Comparison of ENCODE assay signal across 8 cellular contexts in the genomic region with DNA sequence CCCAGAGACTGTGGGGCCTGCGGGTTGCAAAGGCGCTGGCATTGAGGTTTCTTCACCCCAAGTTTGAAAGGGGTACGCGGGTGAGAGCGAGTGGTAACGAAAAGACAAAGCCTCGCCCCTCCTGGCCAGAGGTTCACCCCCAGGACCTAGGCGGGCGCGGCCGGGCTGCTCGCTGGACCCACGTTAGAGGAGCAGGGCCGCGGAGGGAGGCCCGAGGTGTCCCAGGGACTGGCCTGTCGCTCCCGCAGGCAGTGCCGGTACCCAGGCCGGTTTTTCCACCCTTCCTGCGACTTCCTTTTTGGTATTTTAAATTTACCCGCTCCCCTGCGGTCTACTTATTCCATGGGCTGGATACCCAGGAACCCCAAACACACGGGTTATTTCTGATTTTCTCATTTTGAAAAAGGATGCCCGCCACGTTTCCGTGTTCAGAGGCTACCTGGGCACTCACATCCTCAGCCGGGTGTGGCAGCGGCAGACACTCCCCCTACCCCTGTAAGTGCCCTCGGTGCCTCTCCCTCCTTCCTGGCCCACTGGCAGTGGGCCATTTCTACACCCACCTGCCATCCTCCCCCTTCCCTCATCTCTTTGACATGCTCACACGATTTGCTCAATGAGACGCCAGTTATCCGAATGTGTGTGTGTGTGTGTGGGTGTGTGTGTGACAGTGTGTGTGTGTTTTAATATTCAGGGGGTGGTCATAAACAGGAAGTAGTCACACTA. TPM values are rescaled to one million over a fixed set of nuclear protein-coding genes. Genes with fewer than 3 reads are reported as not detected.
DNase-seq lines count a peak whose midpoint lies in the region; ATAC-seq, FAIRE-seq and TF ChIP-seq lines count a peak whose summit lies in the region.

No MANE protein-coding gene starts in this region.

- H3K4me2 ChIP-seq in keratinocyte (ENCODE audit: control insufficient read depth, extremely low read depth, insufficient read depth, low read depth, low read length) = peak overlapping the region; percentile 79

- peak overlapping the region; percentile 27 for H2AFZ ChIP-seq in keratinocyte (ENCODE audit: control insufficient read depth, low read length)

- no peak for TF ChIP-seq EP300 in tibial nerve (IDR thresholded peaks at IDR 0.05)

- dilution Hi-C loops in keratinocyte (cut with MboI; ENCODE audit: extremely low pct_ligation_motif_present, low sequenced_read_pairs) = no loop called here

- CTCF ChIA-PET in activated CD8-positive, alpha-beta memory T cell treated with anti-CD3 and anti-CD28 coated beads, Interleukin-2, amount 10 ng/mL, durations not matched to agents 7 days and 5 days (lab: Charles Lee) = interaction anchor here (0.7 to 1.5 kb wide), 5 partner anchors 12 to 646 kb away, joined by 3 to 7 read pairs (median 3); no protein-coding TSS in a partner anchor

- WGBS in tibial nerve, 2 donors = 17% methylated on average over 33 of the region's 33 CpGs

- no peak for DNase-seq in activated CD8-positive, alpha-beta memory T cell treated with anti-CD3 and anti-CD28 coated beads, Interleukin-2, amount 10 ng/mL, durations not matched to agents 7 days and 5 days
- no peak for DNase-seq in activated CD8-positive, alpha-beta memory T cell treated with anti-CD3 and anti-CD28 coated beads, Interleukin-2, amount 50 U/mL, for 48 hours
- no peak for DNase-seq in adipocyte (ENCODE audit: low read depth)
- no peak for DNase-seq in keratinocyte (ENCODE audit: low read depth, low spot score)
- DNase-seq in tibial nerve (ENCODE audit: low spot score in 2 of 2) = no peak
- DNase-seq in OCI-M2 (lab: John Stamatoyannopoulos, UW; ENCODE audit: unreplicated experiment) = no peak

- no peaks in the 10 kb centered on the region for H3K36me3 Mint-ChIP-seq in activated CD8-positive, alpha-beta memory T cell treated with anti-CD3 and anti-CD28 coated beads, Interleukin-2, amount 10 ng/mL, durations not matched to agents 7 days and 5 days

- ATAC-seq in activated CD8-positive, alpha-beta memory T cell treated with anti-CD3 and anti-CD28 coated beads, Interleukin-2, amount 10 ng/mL, durations not matched to agents 7 days and 5 days = no peak
- ATAC-seq in HG03175 (IDR thresholded peaks at IDR 0.05; ENCODE audit: unreplicated experiment) = no peak
- no peak for ATAC-seq in HG02759 (IDR thresholded peaks at IDR 0.05; ENCODE audit: unreplicated experiment)

- peaks cover 42% of the 10 kb centered on the region for H3K4me1 ChIP-seq in adipocyte (ENCODE audit: control insufficient read depth, insufficient read depth, low read length)
- H3K4me1 ChIP-seq in keratinocyte (ENCODE audit: control insufficient read depth, extremely low read depth, insufficient read depth, low read length) = peaks cover 15% of the 10 kb centered on the region
- H3K4me1 ChIP-seq in tibial nerve = peaks cover 0 to 76% (median 20%) of the 10 kb centered on the region in 4 donors

- FAIRE-seq in keratinocyte (lab: Jason Lieb, UNC) = no peak

- H3K4me1 Mint-ChIP-seq in activated CD8-positive, alpha-beta memory T cell treated with anti-CD3 and anti-CD28 coated beads, Interleukin-2, amount 10 ng/mL, durations not matched to agents 7 days and 5 days = peaks cover 8% of the 10 kb centered on the region

- no peak for TF ChIP-seq CTCF in keratinocyte (optimal IDR thresholded peaks at IDR 0.05 in 1 of 3, IDR thresholded peaks at IDR 0.05 in 1 of 3, conservative IDR thresholded peaks at IDR 0.05 in 1 of 3; ENCODE audit: extremely low read depth in 1 of 3, insufficient read depth in 2 of 3, low read length in 3 of 3)
- TF ChIP-seq CTCF in tibial nerve (IDR thresholded peaks at IDR 0.05) = no peak

- no peaks in the 10 kb centered on the region for H3K9me1 ChIP-seq in keratinocyte (ENCODE audit: control insufficient read depth, extremely low read depth, insufficient read depth, low read length)

- H3K36me3 ChIP-seq in adipocyte (ENCODE audit: control insufficient read depth, insufficient read depth, low read length, severe bottlenecking) (no peaks in the 10 kb centered on the region), keratinocyte (ENCODE audit: control insufficient read depth in 2 of 2, extremely low read depth in 1 of 2, insufficient read depth in 2 of 2, low read length in 2 of 2) (no peaks in the 10 kb centered on the region), tibial nerve (no peaks in the 10 kb centered on the region)

- no peaks in the 10 kb centered on the region for H3K9me3 ChIP-seq in adipocyte (ENCODE audit: control insufficient read depth, low read length)
- H3K9me3 ChIP-seq in keratinocyte (ENCODE audit: control insufficient read depth, low read depth, low read length) = no peaks in the 10 kb centered on the region
- H3K9me3 ChIP-seq in tibial nerve = no peaks in the 10 kb centered on the region

- TF ChIP-seq POLR2A in tibial nerve (IDR thresholded peaks at IDR 0.05) = no peak

- H3K27me3 ChIP-seq in adipocyte (replicated peaks; ENCODE audit: control insufficient read depth, insufficient read depth, low read length) (peaks cover 3% of the 10 kb centered on the region), keratinocyte (ENCODE audit: control insufficient read depth, extremely low read depth, insufficient read depth, low read length) (peaks cover 33% of the 10 kb centered on the region), tibial nerve (peaks cover 0 to 88% of the 10 kb centered on the region in 2 donors)

- H3K27me3 Mint-ChIP-seq in activated CD8-positive, alpha-beta memory T cell treated with anti-CD3 and anti-CD28 coated beads, Interleukin-2, amount 10 ng/mL, durations not matched to agents 7 days and 5 days = peaks cover 72% of the 10 kb centered on the region

- peak overlapping the region; percentile 10 for H3K27ac ChIP-seq in keratinocyte (ENCODE audit: control insufficient read depth, insufficient read depth, low read length)
- peak overlapping the region; percentile 8 to 92 (median 75) for H3K27ac ChIP-seq in tibial nerve

- no peak overlapping the region for H3K27ac Mint-ChIP-seq in activated CD8-positive, alpha-beta memory T cell treated with anti-CD3 and anti-CD28 coated beads, Interleukin-2, amount 10 ng/mL, durations not matched to agents 7 days and 5 days

- H4K20me1 ChIP-seq in keratinocyte (ENCODE audit: control insufficient read depth, extremely low read depth, insufficient read depth, low read length) = no peaks in the 10 kb centered on the region

- no peaks in the 10 kb centered on the region for H3K9me3 Mint-ChIP-seq in activated CD8-positive, alpha-beta memory T cell treated with anti-CD3 and anti-CD28 coated beads, Interleukin-2, amount 10 ng/mL, durations not matched to agents 7 days and 5 days (ENCODE audit: low read depth)

- H3K4me3 Mint-ChIP-seq in activated CD8-positive, alpha-beta memory T cell treated with anti-CD3 and anti-CD28 coated beads, Interleukin-2, amount 10 ng/mL, durations not matched to agents 7 days and 5 days = peak overlapping the region; percentile 49

- peak overlapping the region; percentile 87 for H3K9ac ChIP-seq in adipocyte (ENCODE audit: low read length)
- peak overlapping the region; percentile 36 for H3K9ac ChIP-seq in keratinocyte (ENCODE audit: control insufficient read depth, extremely low read depth, insufficient read depth, low read length)

- H3K79me2 ChIP-seq in keratinocyte (ENCODE audit: control insufficient read depth, insufficient read depth, low read length) = no peaks in the 10 kb centered on the region

- H3K4me3 ChIP-seq in adipocyte (ENCODE audit: low read length) (peak overlapping the region; percentile 83), keratinocyte (ENCODE audit: control insufficient read depth in 2 of 3, extremely low read depth in 1 of 3, insufficient read depth in 2 of 3, low read depth in 1 of 3, low read length in 3 of 3) (peak overlapping the region; percentile 41 to 73 (median 71)), tibial nerve (peak overlapping the region; percentile 20 to 52 (median 44))

RNA-seq across cellular contexts. Expression of a gene that starts 1.6 kb away (rescaled TPM):
- total RNA-seq in activated CD8-positive, alpha-beta memory T cell treated with anti-CD3 and anti-CD28 coated beads, Interleukin-2, amount 10 ng/mL, durations not matched to agents 7 days and 5 days = not detected
- 0.10 to 0.13 TPM (median 0.11 TPM) in 3 replicates for polyA plus RNA-seq in keratinocyte
- 0.11 TPM for polyA plus RNA-seq in keratinocyte (2011; ENCODE audit: low read depth)
- 0.08 and 0.09 TPM in 2 replicates for polyA plus RNA-seq in keratinocyte (2011; cell fraction: cytosol; rRNA removed)
- 0.13 and 0.15 TPM in 2 replicates for polyA plus RNA-seq in keratinocyte (2011; cell fraction: nucleus; rRNA removed)
- 0.11 and 0.24 TPM in 2 replicates for polyA plus RNA-seq in keratinocyte (2012; ENCODE audit: low replicate concordance)
- 0.07 TPM in 1 of 3 replicates, not detected in the others for polyA minus RNA-seq in keratinocyte
- not detected for polyA minus RNA-seq in keratinocyte (2011; cell fraction: cytosol; rRNA and poly(A)+ RNA removed)
- 0.11 and 0.23 TPM in 2 replicates for polyA minus RNA-seq in keratinocyte (2011; cell fraction: nucleus; rRNA and poly(A)+ RNA removed)
- 10 to 100 TPM in 1 of 4 donors, 1 to 10 TPM in 3; 6.9 to 10.5 (median 8.1) TPM for total RNA-seq in tibial nerve

RNA-seq across cellular contexts. Expression of a gene that starts 10.1 kb away (rescaled TPM):
- total RNA-seq in activated CD8-positive, alpha-beta memory T cell treated with anti-CD3 and anti-CD28 coated beads, Interleukin-2, amount 10 ng/mL, durations not matched to agents 7 days and 5 days = not detected
- 0.02 TPM in 1 of 3 replicates, not detected in the others for polyA plus RNA-seq in keratinocyte
- not detected for polyA plus RNA-seq in keratinocyte (2011; ENCODE audit: low read depth)
- polyA plus RNA-seq in keratinocyte (2011; cell fraction: cytosol; rRNA removed) = not detected in 2 replicates
- 0.05 TPM in 1 of 2 replicates, not detected in the other for polyA plus RNA-seq in keratinocyte (2011; cell fraction: nucleus; rRNA removed)
- 0.07 TPM in 1 of 2 replicates, not detected in the other for polyA plus RNA-seq in keratinocyte (2012; ENCODE audit: low replicate concordance)
- not detected in 3 replicates for polyA minus RNA-seq in keratinocyte
- not detected for polyA minus RNA-seq in keratinocyte (2011; cell fraction: cytosol; rRNA and poly(A)+ RNA removed)
- polyA minus RNA-seq in keratinocyte (2011; cell fraction: nucleus; rRNA and poly(A)+ RNA removed) = not detected in 2 replicates
- 10 to 100 TPM in 3 of 4 donors, 1 to 10 TPM in 1; 9.3 to 18.2 (median 14.1) TPM for total RNA-seq in tibial nerve

RNA-seq across cellular contexts. Expression of a gene that starts 21.7 kb away (rescaled TPM):
- total RNA-seq in activated CD8-positive, alpha-beta memory T cell treated with anti-CD3 and anti-CD28 coated beads, Interleukin-2, amount 10 ng/mL, durations not matched to agents 7 days and 5 days = 10 to 100 TPM; 23.2 to 25.3 TPM
- polyA plus RNA-seq in keratinocyte = 11.5 to 16.2 TPM (median 14.7 TPM) in 3 replicates
- 6.9 TPM for polyA plus RNA-seq in keratinocyte (2011; ENCODE audit: low read depth)
- polyA plus RNA-seq in keratinocyte (2011; cell fraction: cytosol; rRNA removed) = 6.7 and 7.5 TPM in 2 replicates
- 56.3 and 57.2 TPM in 2 replicates for polyA plus RNA-seq in keratinocyte (2011; cell fraction: nucleus; rRNA removed)
- polyA plus RNA-seq in keratinocyte (2012; ENCODE audit: low replicate concordance) = 10.6 and 12.0 TPM in 2 replicates
- 3.4 to 14.0 TPM (median 13.6 TPM) in 3 replicates for polyA minus RNA-seq in keratinocyte
- polyA minus RNA-seq in keratinocyte (2011; cell fraction: cytosol; rRNA and poly(A)+ RNA removed) = 5.2 TPM
- 17.8 and 25.4 TPM in 2 replicates for polyA minus RNA-seq in keratinocyte (2011; cell fraction: nucleus; rRNA and poly(A)+ RNA removed)
- 10 to 100 TPM; 22.7 to 40.8 (median 25.4) TPM for total RNA-seq in tibial nerve

Comparison
In these comparisons a context has a peak if more than half of its experiments do, and no peak if none do; other contexts are left out.
1. RNA of a gene that starts 1.6 kb away (total RNA-seq): 6.9 to 10.5 TPM in tibial nerve; not detected in activated CD8-positive, alpha-beta memory T cell treated with anti-CD3 and anti-CD28 coated beads, Interleukin-2, amount 10 ng/mL, durations not matched to agents 7 days and 5 days; every median in the first group is over 4 times any median in the second.
2. RNA of a gene that starts 10.1 kb away (total RNA-seq): 9.3 to 18.2 TPM in tibial nerve; not detected in activated CD8-positive, alpha-beta memory T cell treated with anti-CD3 and anti-CD28 coated beads, Interleukin-2, amount 10 ng/mL, durations not matched to agents 7 days and 5 days; every median in the first group is over 10 times any median in the second.
3. Peak in every context shown above with its lines, with median percentiles within 50 percentile points of each other: H3K4me3 ChIP-seq.